In the genomic region with DNA sequence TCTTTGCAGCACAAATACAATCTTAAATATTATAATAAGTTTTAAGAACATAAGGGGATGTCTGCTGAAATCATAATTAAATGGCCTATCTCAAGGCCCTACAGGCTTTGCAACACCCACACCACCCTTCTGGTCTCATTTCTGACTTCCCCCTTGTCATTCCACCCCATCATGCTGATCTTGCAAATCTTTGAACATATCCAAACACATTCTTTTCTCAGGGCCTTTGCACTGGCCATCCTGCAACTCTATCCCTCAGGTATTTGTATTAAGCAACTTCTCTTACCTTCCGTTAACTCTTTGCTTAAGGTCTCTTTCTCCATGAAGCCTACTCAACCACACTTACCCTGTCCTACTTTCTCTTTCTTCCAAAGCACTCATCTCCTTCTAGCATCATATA, we compare ENCODE assay signal across 24 cellular contexts.
"Had no signal": no experiment of that assay in that cellular context is flagged by ENCODE, and none has a peak within 500 bp of the region (broad histone marks: within the 10 kb centered on the region; RNA-seq: fewer than 3 reads in every experiment).

No MANE protein-coding gene starts in this region.

- H3K27ac Mint-ChIP-seq: activated CD8-positive, alpha-beta T cell treated with anti-CD3 and anti-CD28 coated beads for 36 hours; activated naive CD4-positive, alpha-beta T cell treated with anti-CD3 and anti-CD28 coated beads, Interleukin-2, amount 10 ng/mL, durations not matched to agents 7 days and 5 days; activated naive CD8-positive, alpha-beta T cell treated with anti-CD3 and anti-CD28 coated beads for 36 hours; activated T-cell treated with anti-CD3 and anti-CD28 coated beads, Interleukin-2, amount 50 U/mL, for 72 hours; activated T-helper 2 cell treated with anti-CD3 and anti-CD28 coated beads, Interferon-gamma antibody, Interleukin-2, Interleukin-4, amounts not matched to agents 10 μg/mL and 5 μg/mL and 100 μg/mL, durations not matched to agents 14 hours and 24 hours and 36 hours; T-helper 2 cell treated with Interferon-gamma antibody and Interleukin-4, amounts not matched to agents 5 μg/mL and 100 μg/mL, for 36 hours had no signal

- H3K9me3 ChIP-seq: SJSA1 had no signal

- DNase-seq: activated CD4-positive, alpha-beta T cell treated with anti-CD3 and anti-CD28 coated beads for 4 hours; activated CD8-positive, alpha-beta memory T cell treated with anti-CD3 and anti-CD28 coated beads, Interleukin-2, amount 50 U/mL, for 4 hours; activated CD8-positive, alpha-beta T cell treated with anti-CD3 and anti-CD28 coated beads for 36 hours; activated gamma-delta T cell treated with Interleukin-2 at 50 U/mL for 16 hours; activated naive CD4-positive, alpha-beta T cell treated with anti-CD3 and anti-CD28 coated beads, Interleukin-2, amount 10 ng/mL, durations not matched to agents 7 days and 5 days; activated naive CD8-positive, alpha-beta T cell treated with anti-CD3 and anti-CD28 coated beads for 36 hours; activated T-cell treated with anti-CD3 and anti-CD28 coated beads, Interleukin-2, amount 50 U/mL, for 72 hours; Karpas-422; MM.1S; NCI-H1105; NCI-H1436 treated with DMSO at 0.1 percent for 48 hours; NCI-H187; NCI-H2081; NCI-H446; NCI-H524; SHP77; SW 1271 had no signal

- H3K36me3 Mint-ChIP-seq: activated naive CD4-positive, alpha-beta T cell treated with anti-CD3 and anti-CD28 coated beads, Interleukin-2, amount 10 ng/mL, durations not matched to agents 7 days and 5 days; activated naive CD8-positive, alpha-beta T cell treated with anti-CD3 and anti-CD28 coated beads for 36 hours had no signal

- H3K4me3 Mint-ChIP-seq: activated CD8-positive, alpha-beta T cell treated with anti-CD3 and anti-CD28 coated beads for 36 hours; activated naive CD4-positive, alpha-beta T cell treated with anti-CD3 and anti-CD28 coated beads, Interleukin-2, amount 10 ng/mL, durations not matched to agents 7 days and 5 days; activated naive CD8-positive, alpha-beta T cell treated with anti-CD3 and anti-CD28 coated beads for 36 hours; activated T-cell treated with anti-CD3 and anti-CD28 coated beads, Interleukin-2, amount 50 U/mL, for 72 hours; T-helper 2 cell treated with Interferon-gamma antibody and Interleukin-4, amounts not matched to agents 5 μg/mL and 100 μg/mL, for 36 hours had no signal

- H3K27me3 ChIP-seq: SJSA1 had no signal

- ATAC-seq: activated CD4-positive, CD25-positive, alpha-beta regulatory T cell treated with anti-CD3 and anti-CD28 coated beads, Interleukin-2, amount 50 U/mL, for 24 hours; activated CD8-positive, alpha-beta T cell treated with anti-CD3 and anti-CD28 coated beads for 36 hours; activated T-cell treated with anti-CD3 and anti-CD28 coated beads, Interleukin-2, amount 50 U/mL, for 72 hours; PC-3; SK-N-SH treated with all-trans-retinoic acid at 6 μM for 48 hours had no signal

- H3K27ac ChIP-seq: SJSA1 had no signal

- FAIRE-seq: RCC 7860 had no signal

- H3K4me3 ChIP-seq: SJSA1 had no signal

- H3K9me3 Mint-ChIP-seq: activated CD8-positive, alpha-beta T cell treated with anti-CD3 and anti-CD28 coated beads for 36 hours; activated naive CD4-positive, alpha-beta T cell treated with anti-CD3 and anti-CD28 coated beads, Interleukin-2, amount 10 ng/mL, durations not matched to agents 7 days and 5 days; activated T-helper 2 cell treated with anti-CD3 and anti-CD28 coated beads, Interferon-gamma antibody, Interleukin-2, Interleukin-4, amounts not matched to agents 10 μg/mL and 5 μg/mL and 100 μg/mL, durations not matched to agents 14 hours and 24 hours and 36 hours had no signal
